Comparison of ENCODE assay signal across 9 cellular contexts in genomic region chr6:170089937-170090335, GRCh38.
DNase-seq lines count a peak whose midpoint lies in the region; ATAC-seq and TF ChIP-seq lines count a peak whose summit lies in the region.
"Had no signal": no experiment of that assay in that cellular context is flagged by ENCODE, and none has a peak within 500 bp of the region (broad histone marks: within the 10 kb centered on the region; RNA-seq: fewer than 3 reads in every experiment).

No MANE protein-coding gene starts in this region.

- intact Hi-C loops in activated naive CD4-positive, alpha-beta T cell treated with anti-CD3 and anti-CD28 coated beads for 36 hours (cut with micrococcal nuclease), result loop anchor here (2.0 to 5.0 kb wide), 3 partner anchors 59 to 202 kb away; partner anchors contain the start of gene DLL1

- H3K9me3 Mint-ChIP-seq in activated naive CD4-positive, alpha-beta T cell treated with anti-CD3 and anti-CD28 coated beads for 36 hours, result no peaks in the 10 kb centered on the region
- H3K9me3 Mint-ChIP-seq in activated naive CD8-positive, alpha-beta T cell treated with anti-CD3 and anti-CD28 coated beads, Interleukin-2, amount 10 ng/mL, durations not matched to agents 7 days and 5 days, result no peaks in the 10 kb centered on the region
- H3K9me3 Mint-ChIP-seq in stimulated activated naive CD8-positive, alpha-beta T cell treated with anti-CD3 and anti-CD28 coated beads, Interleukin-15, amount 100 ng/mL, for 72 hours, result no peaks in the 10 kb centered on the region
- H3K9me3 Mint-ChIP-seq in endothelial cell (ENCODE audit: unreplicated experiment), result no peaks in the 10 kb centered on the region
- H3K9me3 Mint-ChIP-seq: WTC11 had no signal

- TF ChIP-seq CTCF in endothelial cell (IDR thresholded peaks at IDR 0.05; ENCODE audit: unreplicated experiment), result no peak

- POLR2A ChIA-PET in activated naive CD8-positive, alpha-beta T cell treated with anti-CD3 and anti-CD28 coated beads, Interleukin-2, amount 10 ng/mL, durations not matched to agents 7 days and 5 days (lab: Charles Lee), result interaction anchor here (1.1 to 3.5 kb wide), 4 partner anchors 58 to 216 kb away, joined by 3 to 103 read pairs (median 30); partner anchors contain the start of genes DLL1 and FAM120B

- peak overlapping the region; percentile 79 for H3K27ac Mint-ChIP-seq in activated naive CD4-positive, alpha-beta T cell treated with anti-CD3 and anti-CD28 coated beads for 36 hours
- peak overlapping the region; percentile 98 for H3K27ac Mint-ChIP-seq in activated naive CD8-positive, alpha-beta T cell treated with anti-CD3 and anti-CD28 coated beads, Interleukin-2, amount 10 ng/mL, durations not matched to agents 7 days and 5 days
- H3K27ac Mint-ChIP-seq in stimulated activated naive CD8-positive, alpha-beta T cell treated with anti-CD3 and anti-CD28 coated beads, Interleukin-15, amount 100 ng/mL, for 72 hours, result peak overlapping the region; percentile 90 to 93
- H3K27ac Mint-ChIP-seq in endothelial cell (ENCODE audit: unreplicated experiment), result no peak overlapping the region
- H3K27ac Mint-ChIP-seq: WTC11 had no signal

- H3K27me3 Mint-ChIP-seq in activated naive CD4-positive, alpha-beta T cell treated with anti-CD3 and anti-CD28 coated beads for 36 hours (ENCODE audit: low read depth), result no peaks in the 10 kb centered on the region
- H3K27me3 Mint-ChIP-seq in activated naive CD8-positive, alpha-beta T cell treated with anti-CD3 and anti-CD28 coated beads, Interleukin-2, amount 10 ng/mL, durations not matched to agents 7 days and 5 days, result no peaks in the 10 kb centered on the region
- H3K27me3 Mint-ChIP-seq in stimulated activated naive CD8-positive, alpha-beta T cell treated with anti-CD3 and anti-CD28 coated beads, Interleukin-15, amount 100 ng/mL, for 72 hours, result no peaks in the 10 kb centered on the region
- peaks cover 1% of the 10 kb centered on the region for H3K27me3 Mint-ChIP-seq in endothelial cell (ENCODE audit: unreplicated experiment)

- H3K4me3 Mint-ChIP-seq in activated naive CD4-positive, alpha-beta T cell treated with anti-CD3 and anti-CD28 coated beads for 36 hours, result no peak overlapping the region
- peak overlapping the region; percentile 94 for H3K4me3 Mint-ChIP-seq in activated naive CD8-positive, alpha-beta T cell treated with anti-CD3 and anti-CD28 coated beads, Interleukin-2, amount 10 ng/mL, durations not matched to agents 7 days and 5 days
- peak overlapping the region; percentile 92 to 99 for H3K4me3 Mint-ChIP-seq in stimulated activated naive CD8-positive, alpha-beta T cell treated with anti-CD3 and anti-CD28 coated beads, Interleukin-15, amount 100 ng/mL, for 72 hours
- no peak overlapping the region for H3K4me3 Mint-ChIP-seq in endothelial cell (ENCODE audit: unreplicated experiment)
- H3K4me3 Mint-ChIP-seq: WTC11 had no signal

- no peaks in the 10 kb centered on the region for H3K36me3 Mint-ChIP-seq in activated naive CD4-positive, alpha-beta T cell treated with anti-CD3 and anti-CD28 coated beads for 36 hours (ENCODE audit: low read depth)
- peaks cover 8% of the 10 kb centered on the region for H3K36me3 Mint-ChIP-seq in activated naive CD8-positive, alpha-beta T cell treated with anti-CD3 and anti-CD28 coated beads, Interleukin-2, amount 10 ng/mL, durations not matched to agents 7 days and 5 days
- H3K36me3 Mint-ChIP-seq in endothelial cell (ENCODE audit: low read depth, unreplicated experiment), result no peaks in the 10 kb centered on the region
- H3K36me3 Mint-ChIP-seq: WTC11 had no signal

- H3K4me1 Mint-ChIP-seq in activated naive CD4-positive, alpha-beta T cell treated with anti-CD3 and anti-CD28 coated beads for 36 hours (ENCODE audit: low read depth), result peaks cover 26% of the 10 kb centered on the region
- peaks cover 30% of the 10 kb centered on the region for H3K4me1 Mint-ChIP-seq in activated naive CD8-positive, alpha-beta T cell treated with anti-CD3 and anti-CD28 coated beads, Interleukin-2, amount 10 ng/mL, durations not matched to agents 7 days and 5 days
- peaks cover 47% of the 10 kb centered on the region for H3K4me1 Mint-ChIP-seq in stimulated activated naive CD8-positive, alpha-beta T cell treated with anti-CD3 and anti-CD28 coated beads, Interleukin-15, amount 100 ng/mL, for 72 hours
- H3K4me1 Mint-ChIP-seq in endothelial cell (ENCODE audit: unreplicated experiment), result peaks cover 5% of the 10 kb centered on the region
- H3K4me1 Mint-ChIP-seq: WTC11 had no signal

- DNase-seq in activated naive CD4-positive, alpha-beta T cell treated with anti-CD3 and anti-CD28 coated beads for 36 hours, result no peak
- DNase-seq in activated naive CD4-positive, alpha-beta T cell treated with anti-CD3 and anti-CD28 coated beads, Interleukin-2, amount 50 U/mL, for 16 hours, result no peak
- no peak for DNase-seq in activated naive CD8-positive, alpha-beta T cell treated with anti-CD3 and anti-CD28 coated beads, Interleukin-2, amount 10 ng/mL, durations not matched to agents 7 days and 5 days
- DNase-seq in stimulated activated naive CD8-positive, alpha-beta T cell treated with anti-CD3 and anti-CD28 coated beads, Interleukin-15, amount 100 ng/mL, for 72 hours, result peak in 1 of 2 donors; percentile 14
- DNase-seq in endothelial cell (ENCODE audit: low spot score) (no peak), nucleus accumbens (lab: John Stamatoyannopoulos, UW) (no peak)
- no peak for DNase-seq in effector CD4-positive, alpha-beta T cell

- ATAC-seq in HG03064 (IDR thresholded peaks at IDR 0.05; ENCODE audit: low read depth, unreplicated experiment), result peak; percentile 12
- ATAC-seq in activated naive CD8-positive, alpha-beta T cell treated with anti-CD3 and anti-CD28 coated beads, Interleukin-2, amount 10 ng/mL, durations not matched to agents 7 days and 5 days (ENCODE audit: low read depth), result no peak
- ATAC-seq in stimulated activated naive CD8-positive, alpha-beta T cell treated with anti-CD3 and anti-CD28 coated beads, Interleukin-15, amount 100 ng/mL, for 72 hours, result peak; percentile 1
- ATAC-seq: WTC11 had no signal

- CTCF ChIA-PET in activated naive CD4-positive, alpha-beta T cell treated with anti-CD3 and anti-CD28 coated beads for 36 hours (lab: Charles Lee), result no interaction called here

Comparison
In these comparisons a context has a peak if more than half of its experiments do, and no peak if none do; other contexts are left out.
1. H3K4me3 Mint-ChIP-seq: peak in activated naive CD8-positive, alpha-beta T cell treated with anti-CD3 and anti-CD28 coated beads, Interleukin-2, amount 10 ng/mL, durations not matched to agents 7 days and 5 days (single experiment) and stimulated activated naive CD8-positive, alpha-beta T cell treated with anti-CD3 and anti-CD28 coated beads, Interleukin-15, amount 100 ng/mL, for 72 hours (2 of 2); none in activated naive CD4-positive, alpha-beta T cell treated with anti-CD3 and anti-CD28 coated beads for 36 hours (single experiment) and endothelial cell (single experiment).